Comparison of ENCODE assay signal across 6 cellular contexts in the genomic region with DNA sequence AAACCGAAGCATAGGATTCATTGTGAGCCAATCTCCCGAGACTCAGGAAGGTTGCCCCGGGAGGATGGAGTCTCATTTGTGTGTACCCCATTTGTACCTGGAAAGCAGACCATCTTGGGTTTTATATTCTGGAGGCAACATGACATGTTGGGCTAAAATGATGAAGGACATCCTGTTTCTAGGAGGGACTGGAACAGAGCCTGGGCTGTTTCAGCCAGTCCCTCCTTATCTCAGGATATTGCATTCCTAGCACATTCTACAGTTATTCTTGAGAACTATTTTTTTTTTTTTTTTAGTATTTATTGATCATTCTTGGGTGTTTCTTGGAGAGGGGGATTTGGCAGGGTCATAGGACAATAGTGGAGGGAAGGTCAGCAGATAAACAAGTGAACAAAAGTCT. TPM values are rescaled to one million over a fixed set of nuclear protein-coding genes. Genes with fewer than 3 reads are reported as not detected.
"Had no signal": no experiment of that assay in that cellular context is flagged by ENCODE, and none has a peak within 500 bp of the region (broad histone marks: within the 10 kb centered on the region; RNA-seq: fewer than 3 reads in every experiment).

No MANE protein-coding gene starts in this region.

RNA-seq across cellular contexts. Expression of gene NAPSA, which starts 24.9 kb away (rescaled TPM):
- total RNA-seq: thoracic aorta had no signal

RNA-seq across cellular contexts. Expression of gene SPIB, which starts 28.4 kb away (rescaled TPM):
- total RNA-seq: subcutaneous adipose tissue, suprapubic skin, temporal lobe, thoracic aorta, vagina had no signal

RNA-seq across cellular contexts. Expression of gene MYBPC2, which starts 42.4 kb away (rescaled TPM):
- total RNA-seq: stomach, subcutaneous adipose tissue, vagina had no signal
